In the genomic region with DNA sequence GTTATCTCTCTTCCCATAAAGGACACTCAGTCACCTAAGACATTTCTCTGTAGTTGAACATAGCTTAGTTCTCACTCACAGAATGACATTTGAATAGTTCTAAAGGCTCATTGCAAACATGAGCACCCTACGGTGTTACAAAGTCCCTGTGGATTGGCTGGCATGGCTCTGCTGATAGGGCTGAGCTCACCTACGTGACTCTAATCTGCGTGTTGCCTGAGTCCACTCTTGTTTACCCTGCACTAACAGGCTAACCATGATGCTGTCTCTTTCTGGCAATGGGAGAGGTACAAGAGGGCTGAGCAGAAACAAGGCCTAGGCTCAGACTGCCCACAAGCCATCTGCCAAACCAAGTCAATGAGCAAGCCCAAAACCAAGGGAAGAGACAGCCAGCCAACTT, we compare ENCODE assay signal across 19 cellular contexts.
A peak's percentile ranks its signal among the peaks of the same experiment; 100 is the strongest.
DNase-seq lines count a peak whose midpoint lies in the region; ATAC-seq and TF ChIP-seq lines count a peak whose summit lies in the region.
"Had no signal": no experiment of that assay in that cellular context is flagged by ENCODE, and none has a peak within 500 bp of the region (broad histone marks: within the 10 kb centered on the region; RNA-seq: fewer than 3 reads in every experiment).

No MANE protein-coding gene starts in this region.

- peaks cover 3% of the 10 kb centered on the region for H3K27me3 Mint-ChIP-seq in activated CD4-positive, alpha-beta T cell treated with anti-CD3 and anti-CD28 coated beads, Interleukin-2, amount 10 ng/mL, durations not matched to agents 24 days and 14 days
- no peaks in the 10 kb centered on the region for H3K27me3 Mint-ChIP-seq in MCF 10A (ENCODE audit: insufficient read depth, unreplicated experiment)
- H3K27me3 Mint-ChIP-seq in activated T-helper 1 cell treated with anti-CD3 and anti-CD28 coated beads, Interleukin-12 subunit alpha, Interleukin-12 subunit beta, Interleukin-2, Interleukin-4 antibody, amounts not matched to agents 30 ng/mL and 10 ng/mL and 1 ng/mL, durations not matched to agents 14 hours and 24 hours and 36 hours (ENCODE audit: insufficient read depth), result no peaks in the 10 kb centered on the region
- no peaks in the 10 kb centered on the region for H3K27me3 Mint-ChIP-seq in WTC11 (ENCODE audit: low read depth)

- H3K27ac Mint-ChIP-seq in activated CD4-positive, alpha-beta T cell treated with anti-CD3 and anti-CD28 coated beads, Interleukin-2, amount 10 ng/mL, durations not matched to agents 24 days and 14 days, result peak overlapping the region; percentile 63
- peak overlapping the region; percentile 62 for H3K27ac Mint-ChIP-seq in MCF 10A (ENCODE audit: low read depth, unreplicated experiment)
- peak overlapping the region; percentile 63 for H3K27ac Mint-ChIP-seq in activated T-helper 1 cell treated with anti-CD3 and anti-CD28 coated beads, Interleukin-12 subunit alpha, Interleukin-12 subunit beta, Interleukin-2, Interleukin-4 antibody, amounts not matched to agents 30 ng/mL and 10 ng/mL and 1 ng/mL, durations not matched to agents 14 hours and 24 hours and 36 hours
- H3K27ac Mint-ChIP-seq in WTC11, result no peak overlapping the region
- H3K27ac Mint-ChIP-seq: CD4-positive, alpha-beta T cell had no signal

- H4K20me1 ChIP-seq in mammary epithelial cell (ENCODE audit: insufficient read depth, low read length), result no peaks in the 10 kb centered on the region
- H4K20me1 ChIP-seq: BLaER1 treated with 17β-estradiol and CSF1 and Interleukin-3, amounts not matched to agents 10 nM and 100 nM had no signal

- TF ChIP-seq POLR2A in right lobe of liver (IDR thresholded peaks at IDR 0.05) (no peak), breast epithelium (IDR thresholded peaks at IDR 0.05) (no peak)

- dilution Hi-C loops in mammary epithelial cell (cut with HindIII; ENCODE audit: low sequenced_read_pairs), result no loop called here

- intact Hi-C loops in activated CD4-positive, alpha-beta T cell treated with anti-CD3 and anti-CD28 coated beads, Interleukin-2, amount 10 ng/mL, durations not matched to agents 24 days and 14 days (cut with micrococcal nuclease), result loop anchor here (2.0 to 5.0 kb wide), 2 partner anchors 15 to 334 kb away; no protein-coding TSS in a partner anchor
- intact Hi-C loops in MCF 10A (cut with micrococcal nuclease), result no loop called here
- intact Hi-C loops in mammary epithelial cell (cut with micrococcal nuclease), result no loop called here
- intact Hi-C loops in activated T-helper 1 cell treated with anti-CD3 and anti-CD28 coated beads, Interleukin-12 subunit alpha, Interleukin-12 subunit beta, Interleukin-2, Interleukin-4 antibody, amounts not matched to agents 30 ng/mL and 10 ng/mL and 1 ng/mL, durations not matched to agents 14 hours and 24 hours and 36 hours (cut with micrococcal nuclease), result loop anchor here (10.0 kb wide), 1 partner anchor 741 kb away; no protein-coding TSS in a partner anchor
- intact Hi-C loops in right lobe of liver (cut with DNase I), result no loop called here
- intact Hi-C loops in breast epithelium (cut with DNase I; ENCODE audit: low total_unique reads), result no loop called here

- H3K79me2 ChIP-seq in mammary epithelial cell (ENCODE audit: insufficient read depth, low read length), result peaks cover 2% of the 10 kb centered on the region

- 100% methylated on average over 2 of the region's 3 CpGs for WGBS in mammary epithelial cell (ENCODE audit: low coverage, missing lambda C conversion rate)
- WGBS in right lobe of liver (ENCODE audit: insufficient coverage, low coverage, low lambda C conversion rate, missing lambda C conversion rate), result 31% methylated on average over 3 of the region's 3 CpGs

- no peak overlapping the region for H3K4me3 ChIP-seq in mammary epithelial cell (replicated peaks in 1 of 3; ENCODE audit: insufficient read depth in 1 of 3, low read depth in 2 of 3, low read length in 3 of 3)
- no peak overlapping the region for H3K4me3 ChIP-seq in right lobe of liver
- no peak overlapping the region for H3K4me3 ChIP-seq in breast epithelium
- H3K4me3 ChIP-seq: BLaER1 treated with 17β-estradiol and CSF1 and Interleukin-3, amounts not matched to agents 10 nM and 100 nM; PC-9 had no signal

- peak; percentile 61 to 90 (median 83) for ATAC-seq in right lobe of liver
- ATAC-seq in WTC11, result no peak
- ATAC-seq: Right ventricle myocardium inferior had no signal

- H3K27ac ChIP-seq in mammary epithelial cell (ENCODE audit: insufficient read depth, low read depth, low read length) (no peak overlapping the region), right lobe of liver (peak overlapping the region in 1 of 3 donors; percentile 75), breast epithelium (no peak overlapping the region)
- H3K27ac ChIP-seq: BLaER1 treated with 17β-estradiol and CSF1 and Interleukin-3, amounts not matched to agents 10 nM and 100 nM; HL-60; PC-9 had no signal

- H3K27me3 ChIP-seq in mammary epithelial cell (ENCODE audit: insufficient read depth, low read length) (no peaks in the 10 kb centered on the region), right lobe of liver (no peaks in the 10 kb centered on the region), breast epithelium (no peaks in the 10 kb centered on the region)
- H3K27me3 ChIP-seq: BLaER1 treated with 17β-estradiol and CSF1 and Interleukin-3, amounts not matched to agents 10 nM and 100 nM had no signal

- CTCF ChIA-PET in MCF 10A (lab: Yijun Ruan, JAX) (interaction anchor here (0.8 to 1.5 kb wide), 3 partner anchors 11 to 67 kb away, joined by 3 to 7 read pairs (median 4); no protein-coding TSS in a partner anchor), mammary epithelial cell (lab: Charles Lee; ENCODE audit: low non-redundant PET) (no interaction called here), WTC11 (lab: Charles Lee) (no interaction called here)

- H3K36me3 Mint-ChIP-seq in activated CD4-positive, alpha-beta T cell treated with anti-CD3 and anti-CD28 coated beads, Interleukin-2, amount 10 ng/mL, durations not matched to agents 24 days and 14 days (ENCODE audit: low read depth), result peaks cover 7% of the 10 kb centered on the region
- H3K36me3 Mint-ChIP-seq in MCF 10A (ENCODE audit: insufficient read depth, unreplicated experiment) (no peaks in the 10 kb centered on the region), WTC11 (no peaks in the 10 kb centered on the region)
- H3K36me3 Mint-ChIP-seq in activated T-helper 1 cell treated with anti-CD3 and anti-CD28 coated beads, Interleukin-12 subunit alpha, Interleukin-12 subunit beta, Interleukin-2, Interleukin-4 antibody, amounts not matched to agents 30 ng/mL and 10 ng/mL and 1 ng/mL, durations not matched to agents 14 hours and 24 hours and 36 hours (ENCODE audit: low read depth), result peaks cover 4% of the 10 kb centered on the region

- H3K9ac ChIP-seq in mammary epithelial cell (ENCODE audit: insufficient read depth, low read length), result no peak overlapping the region
- H3K9ac ChIP-seq: BLaER1 treated with 17β-estradiol and CSF1 and Interleukin-3, amounts not matched to agents 10 nM and 100 nM had no signal

- TF ChIP-seq CTCF in MCF 10A (IDR thresholded peaks at IDR 0.05; ENCODE audit: unreplicated experiment) (no peak), mammary epithelial cell (conservative IDR thresholded peaks at IDR 0.05 in 1 of 2, IDR thresholded peaks at IDR 0.05 in 1 of 2; ENCODE audit: extremely low read depth in 1 of 2, insufficient read depth in 1 of 2, low read depth in 1 of 2, low read length in 2 of 2) (no peak), right lobe of liver (IDR thresholded peaks at IDR 0.05) (no peak), breast epithelium (IDR thresholded peaks at IDR 0.05) (no peak), WTC11 (IDR thresholded peaks at IDR 0.05) (no peak)

- no peak overlapping the region for H3K4me3 Mint-ChIP-seq in activated CD4-positive, alpha-beta T cell treated with anti-CD3 and anti-CD28 coated beads, Interleukin-2, amount 10 ng/mL, durations not matched to agents 24 days and 14 days
- H3K4me3 Mint-ChIP-seq in MCF 10A (ENCODE audit: unreplicated experiment), result no peak overlapping the region
- H3K4me3 Mint-ChIP-seq in activated T-helper 1 cell treated with anti-CD3 and anti-CD28 coated beads, Interleukin-12 subunit alpha, Interleukin-12 subunit beta, Interleukin-2, Interleukin-4 antibody, amounts not matched to agents 30 ng/mL and 10 ng/mL and 1 ng/mL, durations not matched to agents 14 hours and 24 hours and 36 hours, result no peak overlapping the region
- H3K4me3 Mint-ChIP-seq in WTC11, result no peak overlapping the region
- H3K4me3 Mint-ChIP-seq: CD4-positive, alpha-beta T cell had no signal

- DNase-seq in activated CD4-positive, alpha-beta T cell treated with anti-CD3 and anti-CD28 coated beads, Interleukin-2, amount 10 ng/mL, durations not matched to agents 24 days and 14 days, result no peak
- no peak for DNase-seq in activated CD4-positive, alpha-beta T cell treated with anti-CD3 and anti-CD28 coated beads for 1 hour
- DNase-seq in MCF 10A (ENCODE audit: unreplicated experiment), result no peak
- DNase-seq in mammary epithelial cell, result no peak
- DNase-seq in activated T-helper 1 cell treated with anti-CD3 and anti-CD28 coated beads, Interleukin-12 subunit alpha, Interleukin-12 subunit beta, Interleukin-2, Interleukin-4 antibody, amounts not matched to agents 30 ng/mL and 10 ng/mL and 1 ng/mL, durations not matched to agents 14 hours and 24 hours and 36 hours (ENCODE audit: low spot score), result no peak
- DNase-seq in right lobe of liver, result peak; percentile 41 to 64 (median 53)
- DNase-seq in breast epithelium (ENCODE audit: low spot score in 2 of 2), result no peak
- DNase-seq in WTC11 (ENCODE audit: low spot score), result no peak
- DNase-seq: CD4-positive, alpha-beta T cell; NCI-H1092; NCI-H1417 treated with DMSO at 0.1 percent for 48 hours; NCI-H1694 treated with DMSO at 0.1 percent for 48 hours; NCI-H2081; NCI-H2227 treated with DMSO at 0.1 percent for 48 hours; NCI-H526 treated with DMSO at 0.1 percent for 48 hours; PC-9 had no signal

- BruUV-seq in MCF 10A (replicated peaks; lab: Mats Ljungman, UMichigan) (no TSS peak), mammary epithelial cell (replicated peaks; lab: Mats Ljungman, UMichigan) (no TSS peak)

- POLR2A ChIA-PET in MCF 10A (lab: Yijun Ruan, JAX) (no interaction called here), WTC11 (lab: Charles Lee) (no interaction called here)

- H3K9me3 Mint-ChIP-seq in activated CD4-positive, alpha-beta T cell treated with anti-CD3 and anti-CD28 coated beads, Interleukin-2, amount 10 ng/mL, durations not matched to agents 24 days and 14 days, result peaks cover 4% of the 10 kb centered on the region
- no peaks in the 10 kb centered on the region for H3K9me3 Mint-ChIP-seq in MCF 10A (ENCODE audit: unreplicated experiment)
- no peaks in the 10 kb centered on the region for H3K9me3 Mint-ChIP-seq in activated T-helper 1 cell treated with anti-CD3 and anti-CD28 coated beads, Interleukin-12 subunit alpha, Interleukin-12 subunit beta, Interleukin-2, Interleukin-4 antibody, amounts not matched to agents 30 ng/mL and 10 ng/mL and 1 ng/mL, durations not matched to agents 14 hours and 24 hours and 36 hours
- no peaks in the 10 kb centered on the region for H3K9me3 Mint-ChIP-seq in WTC11
- H3K9me3 Mint-ChIP-seq: CD4-positive, alpha-beta T cell had no signal

- H3K4me1 ChIP-seq in mammary epithelial cell (ENCODE audit: insufficient read depth, low read length) (peaks cover 28% of the 10 kb centered on the region), right lobe of liver (peaks cover 0 to 11% (median 0%) of the 10 kb centered on the region in 4 donors), breast epithelium (no peaks in the 10 kb centered on the region)

- H3K4me1 Mint-ChIP-seq in activated CD4-positive, alpha-beta T cell treated with anti-CD3 and anti-CD28 coated beads, Interleukin-2, amount 10 ng/mL, durations not matched to agents 24 days and 14 days, result peaks cover 56% of the 10 kb centered on the region
- H3K4me1 Mint-ChIP-seq in MCF 10A (ENCODE audit: insufficient read depth, unreplicated experiment) (peaks cover 24% of the 10 kb centered on the region), WTC11 (peaks cover 14% of the 10 kb centered on the region)
- H3K4me1 Mint-ChIP-seq in activated T-helper 1 cell treated with anti-CD3 and anti-CD28 coated beads, Interleukin-12 subunit alpha, Interleukin-12 subunit beta, Interleukin-2, Interleukin-4 antibody, amounts not matched to agents 30 ng/mL and 10 ng/mL and 1 ng/mL, durations not matched to agents 14 hours and 24 hours and 36 hours (ENCODE audit: low read depth), result peaks cover 74% of the 10 kb centered on the region

- H2AFZ ChIP-seq in mammary epithelial cell (ENCODE audit: low read depth, low read length), result no peak overlapping the region
- H2AFZ ChIP-seq: PC-9 had no signal

- H3K36me3 ChIP-seq in mammary epithelial cell (ENCODE audit: insufficient read depth, low read length), result no peaks in the 10 kb centered on the region
- no peaks in the 10 kb centered on the region for H3K36me3 ChIP-seq in right lobe of liver
- H3K36me3 ChIP-seq in breast epithelium, result no peaks in the 10 kb centered on the region
- H3K36me3 ChIP-seq: BLaER1 treated with 17β-estradiol and CSF1 and Interleukin-3, amounts not matched to agents 10 nM and 100 nM had no signal

- H3K9me3 ChIP-seq in mammary epithelial cell (replicated peaks; ENCODE audit: insufficient read depth, low read length) (no peaks in the 10 kb centered on the region), right lobe of liver (no peaks in the 10 kb centered on the region), breast epithelium (no peaks in the 10 kb centered on the region)
- H3K9me3 ChIP-seq: BLaER1 treated with 17β-estradiol and CSF1 and Interleukin-3, amounts not matched to agents 10 nM and 100 nM had no signal

- no peak overlapping the region for H3K4me2 ChIP-seq in mammary epithelial cell (ENCODE audit: insufficient read depth, low read depth, low read length)
- H3K4me2 ChIP-seq: PC-9 had no signal

- in situ Hi-C loops in mammary epithelial cell (cut with MboI; ENCODE audit: low sequenced_read_pairs in 2 of 2), result no loop called here

Comparison
In these comparisons a context has a peak if more than half of its experiments do, and no peak if none do; other contexts are left out.
1. DNase-seq: peak in right lobe of liver (3 of 3); none in activated CD4-positive, alpha-beta T cell treated with anti-CD3 and anti-CD28 coated beads, Interleukin-2, amount 10 ng/mL, durations not matched to agents 24 days and 14 days (single experiment), activated CD4-positive, alpha-beta T cell treated with anti-CD3 and anti-CD28 coated beads for 1 hour (single experiment), MCF 10A (single experiment), mammary epithelial cell (single experiment), activated T-helper 1 cell treated with anti-CD3 and anti-CD28 coated beads, Interleukin-12 subunit alpha, Interleukin-12 subunit beta, Interleukin-2, Interleukin-4 antibody, amounts not matched to agents 30 ng/mL and 10 ng/mL and 1 ng/mL, durations not matched to agents 14 hours and 24 hours and 36 hours (single experiment), breast epithelium (0 of 2) and WTC11 (single experiment).
2. intact Hi-C loops: an anchor here in activated CD4-positive, alpha-beta T cell treated with anti-CD3 and anti-CD28 coated beads, Interleukin-2, amount 10 ng/mL, durations not matched to agents 24 days and 14 days (2.0 to 5.0 kb wide) and activated T-helper 1 cell treated with anti-CD3 and anti-CD28 coated beads, Interleukin-12 subunit alpha, Interleukin-12 subunit beta, Interleukin-2, Interleukin-4 antibody, amounts not matched to agents 30 ng/mL and 10 ng/mL and 1 ng/mL, durations not matched to agents 14 hours and 24 hours and 36 hours (10.0 kb wide); none called in MCF 10A, mammary epithelial cell, right lobe of liver and breast epithelium.